Comparison of ENCODE assay signal across 29 cellular contexts in the genomic region with DNA sequence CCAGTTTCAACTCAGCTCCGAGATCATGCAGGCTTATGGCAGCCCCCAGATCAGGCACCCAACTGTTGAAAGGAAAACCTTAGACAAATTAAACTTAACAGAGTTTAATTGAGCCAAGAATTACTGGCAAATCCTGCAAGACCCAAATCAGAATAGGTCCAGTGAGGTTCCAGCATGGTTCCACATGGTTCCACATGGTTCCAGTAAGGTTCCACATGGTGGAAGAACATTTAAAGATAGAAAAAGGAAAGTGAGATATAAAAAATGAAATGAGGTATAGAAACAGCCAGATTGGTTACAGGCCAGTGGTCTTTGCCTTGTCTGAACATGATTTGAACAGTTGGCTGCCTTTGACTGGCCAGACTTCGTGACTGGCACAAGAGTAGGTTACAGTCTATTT.
DNase-seq lines count a peak whose midpoint lies in the region; ATAC-seq, FAIRE-seq and TF ChIP-seq lines count a peak whose summit lies in the region.
"Had no signal": no experiment of that assay in that cellular context is flagged by ENCODE, and none has a peak within 500 bp of the region (broad histone marks: within the 10 kb centered on the region; RNA-seq: fewer than 3 reads in every experiment).

No MANE protein-coding gene starts in this region.

- H3K4me1 ChIP-seq in HepG2 (ENCODE audit: insufficient read depth, low read length), result no peaks in the 10 kb centered on the region
- H3K4me1 ChIP-seq in right lobe of liver, result no peaks in the 10 kb centered on the region
- H3K4me1 ChIP-seq: A549; BE2C; BLaER1; BLaER1 treated with 17β-estradiol and CSF1 and Interleukin-3, amounts not matched to agents 10 nM and 100 nM; Caco-2 had no signal

- H3K27me3 ChIP-seq in HepG2 (ENCODE audit: control insufficient read depth in 1 of 2, insufficient read depth in 2 of 2, low read length in 2 of 2) (no peaks in the 10 kb centered on the region), right lobe of liver (no peaks in the 10 kb centered on the region)
- H3K27me3 ChIP-seq: BE2C; BLaER1; BLaER1 treated with 17β-estradiol and CSF1 and Interleukin-3, amounts not matched to agents 10 nM and 100 nM had no signal

- intact Hi-C loops in HepG2 (cut with micrococcal nuclease; ENCODE audit: unreplicated experiment) (no loop called here), right lobe of liver (cut with DNase I) (no loop called here)

- no peak for TF ChIP-seq RAD21 in HepG2 (CRISPR knock-in tag; IDR thresholded peaks at IDR 0.05)

- no peak overlapping the region for H3K4me2 ChIP-seq in HepG2 (ENCODE audit: low read depth, low read length)
- H3K4me2 ChIP-seq: A549; BLaER1; BLaER1 treated with 17β-estradiol and CSF1 and Interleukin-3, amounts not matched to agents 10 nM and 100 nM had no signal

- no peak overlapping the region for H2AFZ ChIP-seq in HepG2 (ENCODE audit: low read length)

- TF ChIP-seq CTCF in HepG2 (CRISPR knock-in tag; IDR thresholded peaks at IDR 0.05) (no peak), right lobe of liver (IDR thresholded peaks at IDR 0.05) (no peak)

- H3K4me3 ChIP-seq in HepG2 (replicated peaks in 1 of 3; ENCODE audit: insufficient read depth in 1 of 3, low read depth in 2 of 3, low read length in 3 of 3) (no peak overlapping the region), right lobe of liver (no peak overlapping the region)
- H3K4me3 ChIP-seq: A549; BLaER1; BLaER1 treated with 17β-estradiol and CSF1 and Interleukin-3, amounts not matched to agents 10 nM and 100 nM had no signal

- CTCF ChIA-PET in HepG2 (lab: Yijun Ruan, JAX; ENCODE audit: low intra/inter-chr PET ratio, low total read pairs), result no interaction called here

- POLR2A ChIA-PET in HepG2 (lab: Yijun Ruan, JAX), result no interaction called here

- H3K36me3 ChIP-seq in HepG2 (replicated peaks in 1 of 2; ENCODE audit: control insufficient read depth in 1 of 2, insufficient read depth in 2 of 2, low read length in 2 of 2) (no peaks in the 10 kb centered on the region), right lobe of liver (no peaks in the 10 kb centered on the region)
- H3K36me3 ChIP-seq: BE2C; BLaER1; BLaER1 treated with 17β-estradiol and CSF1 and Interleukin-3, amounts not matched to agents 10 nM and 100 nM had no signal

- no peaks in the 10 kb centered on the region for H3K79me2 ChIP-seq in HepG2 (ENCODE audit: insufficient read depth, low read length)

- ATAC-seq in HepG2 (no peak), right lobe of liver (no peak)
- ATAC-seq: A549; CD8-positive, alpha-beta T cell had no signal

- FAIRE-seq in HepG2 (lab: Jason Lieb, UNC), result no peak
- FAIRE-seq: A204.1, A549, D721Med had no signal

- 3% methylated on average over 2 of the region's 2 CpGs for WGBS in HepG2 (ENCODE audit: low lambda C conversion rate)
- WGBS in right lobe of liver (ENCODE audit: insufficient coverage, low coverage, low lambda C conversion rate, missing lambda C conversion rate), result 71% methylated on average over 2 of the region's 2 CpGs

- in situ Hi-C loops in HepG2 (cut with HindIII; ENCODE audit: extremely low pct_ligation_motif_present, low pct_unique_long_range_greater_than_20kb), result no loop called here

- H3K27ac ChIP-seq in HepG2 (ENCODE audit: extremely low read length, insufficient read depth, low read length), result no peak overlapping the region
- no peak overlapping the region for H3K27ac ChIP-seq in right lobe of liver
- H3K27ac ChIP-seq: 22Rv1; A549; BLaER1; BLaER1 treated with 17β-estradiol and CSF1 and Interleukin-3, amounts not matched to agents 10 nM and 100 nM; C4-2B had no signal

- H3K9ac ChIP-seq in HepG2 (ENCODE audit: insufficient read depth, low read depth, low read length), result no peak overlapping the region
- H3K9ac ChIP-seq: BLaER1; BLaER1 treated with 17β-estradiol and CSF1 and Interleukin-3, amounts not matched to agents 10 nM and 100 nM had no signal

- no peak for TF ChIP-seq POLR2A in HepG2 (IDR thresholded peaks at IDR 0.05; ENCODE audit: insufficient read depth in 1 of 2, low read depth in 2 of 2, low read length in 2 of 2)
- TF ChIP-seq POLR2A in right lobe of liver (IDR thresholded peaks at IDR 0.05), result no peak

- TF ChIP-seq EP300 in HepG2 (IDR thresholded peaks at IDR 0.05; ENCODE audit: low read depth in 2 of 2, low read length in 2 of 2) (no peak), HepG2 (CRISPR knock-in tag; IDR thresholded peaks at IDR 0.05; ENCODE audit: borderline replicate concordance) (no peak)

- no peaks in the 10 kb centered on the region for H4K20me1 ChIP-seq in HepG2 (ENCODE audit: insufficient read depth, low read length)
- H4K20me1 ChIP-seq: BLaER1; BLaER1 treated with 17β-estradiol and CSF1 and Interleukin-3, amounts not matched to agents 10 nM and 100 nM had no signal

- DNase-seq in HepG2 (ENCODE audit: low spot score) (no peak), right lobe of liver (no peak)
- DNase-seq: 8988T; ACHN; AML-193; BE2C; C1 segment of cervical spinal cord; Caco-2; Calu3; CD4-positive, alpha-beta memory T cell; CD4-positive, alpha-beta T cell; CD4-positive, CD25-positive, alpha-beta regulatory T cell; CD8-positive, alpha-beta memory T cell; CD8-positive, alpha-beta T cell; COR-L47; DMS 273 treated with DMSO at 0.1 percent for 48 hours; DMS153; DMS53; DMS79; DMS79 treated with DMSO at 0.1 percent for 48 hours; DND-41; EL had no signal

- no TSS peak for BruUV-seq in HepG2 (replicated peaks; lab: Mats Ljungman, UMichigan)

- H3K9me3 ChIP-seq in HepG2 (ENCODE audit: low read length), result peaks cover 50% of the 10 kb centered on the region
- no peaks in the 10 kb centered on the region for H3K9me3 ChIP-seq in right lobe of liver
- H3K9me3 ChIP-seq: A549; BE2C; BLaER1; BLaER1 treated with 17β-estradiol and CSF1 and Interleukin-3, amounts not matched to agents 10 nM and 100 nM; Caco-2 had no signal

TF ChIP-seq in HepG2, 621 proteins besides CTCF, POLR2A, EP300 and RAD21:
- TF ChIP-seq MNT (IDR thresholded peaks at IDR 0.05) (peak; percentile 96), HNF4G (IDR thresholded peaks at IDR 0.05; ENCODE audit: borderline replicate concordance, low read depth, low read length) (no peak), HNF4G (CRISPR knock-in tag; IDR thresholded peaks at IDR 0.05; ENCODE audit: borderline replicate concordance, low read depth) (no peak), ZNF784 (CRISPR knock-in tag; IDR thresholded peaks at IDR 0.05; ENCODE audit: borderline replicate concordance) (no peak), TOPORS (CRISPR knock-in tag; IDR thresholded peaks at IDR 0.05) (no peak), WIZ (CRISPR knock-in tag; IDR thresholded peaks at IDR 0.05) (no peak), ZNF644 (CRISPR knock-in tag; IDR thresholded peaks at IDR 0.05; ENCODE audit: low read depth) (no peak)
